Comparison of ENCODE assay signal across 8 cellular contexts in genomic region chr10:78029294-78030226, GRCh38. TPM values are rescaled to one million over a fixed set of nuclear protein-coding genes. Genes with fewer than 3 reads are reported as not detected.
A peak's percentile ranks its signal among the peaks of the same experiment; 100 is the strongest.
DNase-seq lines count a peak whose midpoint lies in the region; TF ChIP-seq lines count a peak whose summit lies in the region.

TSS of gene POLR3A (minus strand) at chr10:78029515. CDS start at chr10:78029407, 108 bp downstream.

- peaks cover 27% of the 10 kb centered on the region for H3K79me2 ChIP-seq in neural cell (replicated peaks; ENCODE audit: insufficient read depth, low read length)

- no peaks in the 10 kb centered on the region for H4K20me1 ChIP-seq in neural cell (ENCODE audit: insufficient read depth)

- no peaks in the 10 kb centered on the region for H3K9me3 ChIP-seq in neural cell (ENCODE audit: low read length)
- no peaks in the 10 kb centered on the region for H3K9me3 ChIP-seq in stomach

- H3K27me3 ChIP-seq in neural cell (ENCODE audit: insufficient read depth, low read depth, low read length) (no peaks in the 10 kb centered on the region), stomach (no peaks in the 10 kb centered on the region)

- H3K4me2 ChIP-seq in neural cell (ENCODE audit: low read length): peak within 1 kb of the TSS; percentile 89

- H3F3A ChIP-seq in neural cell (ENCODE audit: insufficient read depth, low read length, poor library complexity, severe bottlenecking): peaks cover 4% of the 10 kb centered on the region

- 0 to 1% (median 0%) methylated on average over 35 of the region's 35 CpGs for WGBS in stomach, 5 donors

- intact Hi-C loops in stomach (cut with DNase I; ENCODE audit: low total_unique reads): no loop called here

- H3K9ac ChIP-seq in neural cell (ENCODE audit: low read length): peak within 1 kb of the TSS; percentile 90

- peaks cover 20 to 44% (median 40%) of the 10 kb centered on the region in 4 donors for H3K4me1 ChIP-seq in stomach

- peak within 1 kb of the TSS; percentile 86 for H3K4me3 ChIP-seq in neural cell (ENCODE audit: low read length)
- H3K4me3 ChIP-seq in stomach: peak within 1 kb of the TSS; percentile 84 to 98 (median 96)

- TF ChIP-seq CTCF in neural cell (IDR thresholded peaks at IDR 0.05; ENCODE audit: poor library complexity, severe bottlenecking): peak; percentile 99
- TF ChIP-seq CTCF in stomach (IDR thresholded peaks at IDR 0.05): peak in 5 of 7 experiments; percentile 43 to 96 (median 64)

- H3K9me2 ChIP-seq in neural cell (ENCODE audit: insufficient read depth, low read length): no peaks in the 10 kb centered on the region

- peak; percentile 78 for TF ChIP-seq POLR2A in Raji (IDR thresholded peaks at IDR 0.05; ENCODE audit: insufficient read depth, low read depth, low read length)
- no peak for TF ChIP-seq POLR2A in stomach (IDR thresholded peaks at IDR 0.05)

- DNase-seq in ELR (ENCODE audit: low read depth) (peak; percentile 99), H4 (ENCODE audit: low spot score) (peak; percentile 95), LoVo (ENCODE audit: low spot score) (peak; percentile 93), fibroblast of the conjunctiva (ENCODE audit: low read depth) (peak; percentile 97), stomach (peak; percentile 96)
- DNase-seq in activated effector memory CD4-positive, alpha-beta T cell treated with Interleukin-2 at 50 U/mL for 16 hours: peak; percentile 85

- H3K36me3 ChIP-seq in neural cell (ENCODE audit: insufficient read depth, low read length): peaks cover 3% of the 10 kb centered on the region
- peaks cover 14 to 19% (median 18%) of the 10 kb centered on the region in 4 donors for H3K36me3 ChIP-seq in stomach

- peak within 1 kb of the TSS; percentile 65 for H2AFZ ChIP-seq in neural cell (ENCODE audit: low read depth, low read length)

- TF ChIP-seq RAD21 in neural cell (conservative IDR thresholded peaks at IDR 0.05): peak; percentile 84

- TF ChIP-seq EP300 in neural cell (conservative IDR thresholded peaks at IDR 0.05; ENCODE audit: poor library complexity, severe bottlenecking) (peak; percentile 58), stomach (IDR thresholded peaks at IDR 0.05) (no peak)

- H3K27ac ChIP-seq in neural cell (ENCODE audit: low read length): peak within 1 kb of the TSS; percentile 75
- H3K27ac ChIP-seq in stomach: peak within 1 kb of the TSS; percentile 75 to 92 (median 87)

TF ChIP-seq in neural cell, 6 proteins besides CTCF, POLR2A, EP300 and RAD21:
- TF ChIP-seq TAF1 (IDR thresholded peaks at IDR 0.05; ENCODE audit: low read depth) (no peak), POLR2AphosphoS5 (IDR thresholded peaks at IDR 0.05) (peak; percentile 85), MXI1 (conservative IDR thresholded peaks at IDR 0.05; ENCODE audit: poor library complexity, severe bottlenecking) (peak; percentile 82), SMC3 (conservative IDR thresholded peaks at IDR 0.05; ENCODE audit: poor library complexity) (peak; percentile 92), EZH2 (IDR thresholded peaks at IDR 0.05; ENCODE audit: borderline replicate concordance, insufficient read depth, low read length, poor library complexity, severe bottlenecking) (no peak)
- TF ChIP-seq, protein P1, sequence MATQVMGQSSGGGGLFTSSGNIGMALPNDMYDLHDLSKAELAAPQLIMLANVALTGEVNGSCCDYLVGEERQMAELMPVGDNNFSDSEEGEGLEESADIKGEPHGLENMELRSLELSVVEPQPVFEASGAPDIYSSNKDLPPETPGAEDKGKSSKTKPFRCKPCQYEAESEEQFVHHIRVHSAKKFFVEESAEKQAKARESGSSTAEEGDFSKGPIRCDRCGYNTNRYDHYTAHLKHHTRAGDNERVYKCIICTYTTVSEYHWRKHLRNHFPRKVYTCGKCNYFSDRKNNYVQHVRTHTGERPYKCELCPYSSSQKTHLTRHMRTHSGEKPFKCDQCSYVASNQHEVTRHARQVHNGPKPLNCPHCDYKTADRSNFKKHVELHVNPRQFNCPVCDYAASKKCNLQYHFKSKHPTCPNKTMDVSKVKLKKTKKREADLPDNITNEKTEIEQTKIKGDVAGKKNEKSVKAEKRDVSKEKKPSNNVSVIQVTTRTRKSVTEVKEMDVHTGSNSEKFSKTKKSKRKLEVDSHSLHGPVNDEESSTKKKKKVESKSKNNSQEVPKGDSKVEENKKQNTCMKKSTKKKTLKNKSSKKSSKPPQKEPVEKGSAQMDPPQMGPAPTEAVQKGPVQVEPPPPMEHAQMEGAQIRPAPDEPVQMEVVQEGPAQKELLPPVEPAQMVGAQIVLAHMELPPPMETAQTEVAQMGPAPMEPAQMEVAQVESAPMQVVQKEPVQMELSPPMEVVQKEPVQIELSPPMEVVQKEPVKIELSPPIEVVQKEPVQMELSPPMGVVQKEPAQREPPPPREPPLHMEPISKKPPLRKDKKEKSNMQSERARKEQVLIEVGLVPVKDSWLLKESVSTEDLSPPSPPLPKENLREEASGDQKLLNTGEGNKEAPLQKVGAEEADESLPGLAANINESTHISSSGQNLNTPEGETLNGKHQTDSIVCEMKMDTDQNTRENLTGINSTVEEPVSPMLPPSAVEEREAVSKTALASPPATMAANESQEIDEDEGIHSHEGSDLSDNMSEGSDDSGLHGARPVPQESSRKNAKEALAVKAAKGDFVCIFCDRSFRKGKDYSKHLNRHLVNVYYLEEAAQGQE (IDR thresholded peaks at IDR 0.05; ENCODE audit: borderline replicate concordance): peak; percentile 59

RNA-seq across cellular contexts. Expression of gene POLR3A, which starts in this region (rescaled TPM):
- total RNA-seq in H4 (2014; rRNA removed; shearing (Covaris generic)): 4.7 and 5.5 TPM in 2 replicates
- 12.7 and 15.6 TPM in 2 replicates for polyA plus RNA-seq in neural cell
- 49.4 and 53.7 TPM in 2 replicates for polyA minus RNA-seq in neural cell
- 10 to 100 TPM in 3 of 5 donors, 1 to 10 TPM in 2; 8.5 to 25.8 (median 13.4) TPM for total RNA-seq in stomach
- 1 to 10 TPM; 2.1 to 3.0 (median 2.4) TPM for polyA plus RNA-seq in stomach

Comparison
In these comparisons a context has a peak if more than half of its experiments do, and no peak if none do; other contexts are left out.
1. Peak in every context shown above with its lines: DNase-seq, H3K4me3 ChIP-seq and H3K27ac ChIP-seq.